Comparison of ENCODE assay signal across 26 cellular contexts in the genomic region with DNA sequence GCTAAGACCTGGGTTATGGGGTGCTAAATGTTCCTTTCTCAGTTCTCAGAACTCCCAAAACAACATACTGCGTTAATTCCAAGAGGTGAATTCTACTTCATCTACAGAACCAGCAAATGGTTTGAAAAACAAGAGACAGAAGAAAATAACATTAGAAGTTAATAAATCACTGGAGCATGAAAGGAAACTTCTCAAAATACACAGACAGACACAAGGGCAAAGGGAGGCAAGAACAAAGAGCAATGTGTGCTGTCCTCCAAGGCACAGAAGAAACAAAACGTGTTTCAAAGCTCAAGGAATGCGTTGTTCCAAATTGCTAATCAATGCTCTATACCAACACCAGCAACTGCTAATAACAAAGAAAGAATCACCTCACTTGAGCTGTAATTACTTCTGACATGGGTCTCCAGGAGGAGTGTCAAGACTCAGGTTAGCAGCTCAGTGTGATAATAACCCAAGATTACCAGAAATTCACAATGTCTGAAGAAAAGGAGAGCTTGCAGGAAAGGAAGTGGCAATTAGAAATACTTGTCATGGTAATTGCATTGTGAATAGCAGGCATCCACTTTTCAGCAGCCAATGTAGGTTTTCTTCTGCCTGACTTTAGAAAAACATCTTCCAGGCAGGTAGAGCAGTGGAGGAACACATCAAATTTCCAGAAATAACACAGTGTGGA.
DNase-seq lines count a peak whose midpoint lies in the region; ATAC-seq and TF ChIP-seq lines count a peak whose summit lies in the region.
"Had no signal": no experiment of that assay in that cellular context is flagged by ENCODE, and none has a peak within 500 bp of the region (broad histone marks: within the 10 kb centered on the region; RNA-seq: fewer than 3 reads in every experiment).

No MANE protein-coding gene starts in this region.

- H2BK15ac ChIP-seq in mesendoderm (replicated peaks; ENCODE audit: low read depth), result no peak overlapping the region

- no peak overlapping the region for H4K8ac ChIP-seq in mesendoderm (ENCODE audit: low read depth, low read length)

- no peaks in the 10 kb centered on the region for H3K27me3 ChIP-seq in GM23338 (ENCODE audit: insufficient read depth)
- no peaks in the 10 kb centered on the region for H3K27me3 ChIP-seq in mesendoderm (ENCODE audit: insufficient read depth, low read length, poor library complexity)
- H3K27me3 ChIP-seq: breast epithelium, colonic mucosa, tibial artery had no signal

- H2AK5ac ChIP-seq in mesendoderm (ENCODE audit: low read length), result no peak overlapping the region

- no peaks in the 10 kb centered on the region for H3F3A ChIP-seq in GM23338 (replicated peaks; ENCODE audit: low read depth)

- H3K4me2 ChIP-seq in GM23338 (peak overlapping the region; percentile 21; the same call in 1 of the 2 replicates), mesendoderm (ENCODE audit: low read length) (no peak overlapping the region)
- H3K4me2 ChIP-seq: PC-9 had no signal

- no peak overlapping the region for H4K5ac ChIP-seq in mesendoderm (ENCODE audit: low read length)

- H3K36me3 ChIP-seq in GM23338 (ENCODE audit: insufficient read depth) (0 out of 2 replicates have a peak, but pooled peaks cover 9% of the 10 kb centered on the region), mesendoderm (ENCODE audit: control insufficient read depth, insufficient read depth, low read length) (no peaks in the 10 kb centered on the region)
- H3K36me3 ChIP-seq: breast epithelium, colonic mucosa, tibial artery had no signal

- CTCF ChIA-PET in WTC11 (lab: Charles Lee), result interaction anchor here (1.3 to 2.0 kb wide), 3 partner anchors 12 to 226 kb away, joined by 3 to 6 read pairs (median 5); no protein-coding TSS in a partner anchor

- H3K4ac ChIP-seq in mesendoderm (ENCODE audit: low read depth, low read length), result no peak overlapping the region

- H4K20me1 ChIP-seq in GM23338 (replicated peaks; ENCODE audit: insufficient read depth), result no peaks in the 10 kb centered on the region

- H3K27ac Mint-ChIP-seq in GM23338 (peak overlapping the region; percentile 82), WTC11 (peak overlapping the region; percentile 87)
- H3K27ac Mint-ChIP-seq in effector memory CD8-positive, alpha-beta T cell, result no peak overlapping the region
- H3K27ac Mint-ChIP-seq: memory B cell; naive B cell; stimulated activated naive CD8-positive, alpha-beta T cell treated with anti-CD3 and anti-CD28 coated beads, Interleukin-15, Interleukin-2, amounts not matched to agents 100 ng/mL and 50 ng/mL, for 24 hours had no signal

- H3K9me2 ChIP-seq in GM23338 (ENCODE audit: insufficient read depth), result peaks cover 24% of the 10 kb centered on the region

- H3K4me1 ChIP-seq in GM23338 (ENCODE audit: insufficient read depth), result peaks cover 25% of the 10 kb centered on the region
- peaks cover 9% of the 10 kb centered on the region for H3K4me1 ChIP-seq in mesendoderm (ENCODE audit: control insufficient read depth, low read depth, low read length)
- H3K4me1 ChIP-seq: breast epithelium, colonic mucosa, tibial artery had no signal

- no peak overlapping the region for H3K56ac ChIP-seq in mesendoderm (ENCODE audit: low read length)

- H3K79me2 ChIP-seq in GM23338 (replicated peaks; ENCODE audit: insufficient read depth) (no peaks in the 10 kb centered on the region), mesendoderm (ENCODE audit: control insufficient read depth, insufficient read depth, low read length) (no peaks in the 10 kb centered on the region)

- H3K4me3 Mint-ChIP-seq in GM23338, result no peak overlapping the region
- H3K4me3 Mint-ChIP-seq in WTC11, result no peak overlapping the region
- H3K4me3 Mint-ChIP-seq in effector memory CD8-positive, alpha-beta T cell, result no peak overlapping the region
- H3K4me3 Mint-ChIP-seq: memory B cell; naive B cell; stimulated activated naive CD8-positive, alpha-beta T cell treated with anti-CD3 and anti-CD28 coated beads, Interleukin-15, Interleukin-2, amounts not matched to agents 100 ng/mL and 50 ng/mL, for 24 hours had no signal

- H3K27me3 Mint-ChIP-seq in GM23338 (ENCODE audit: insufficient read depth, low read depth, poor library complexity), result peaks cover 14% of the 10 kb centered on the region
- H3K27me3 Mint-ChIP-seq in WTC11 (ENCODE audit: low read depth), result peaks cover 4% of the 10 kb centered on the region; the same call in 1 of the 2 replicates
- H3K27me3 Mint-ChIP-seq in effector memory CD8-positive, alpha-beta T cell, result no peaks in the 10 kb centered on the region
- H3K27me3 Mint-ChIP-seq: stimulated activated naive CD8-positive, alpha-beta T cell treated with anti-CD3 and anti-CD28 coated beads, Interleukin-15, Interleukin-2, amounts not matched to agents 100 ng/mL and 50 ng/mL, for 24 hours had no signal

- H3K4me1 Mint-ChIP-seq in GM23338 (peaks cover 30% of the 10 kb centered on the region), WTC11 (peaks cover 70% of the 10 kb centered on the region)
- no peaks in the 10 kb centered on the region for H3K4me1 Mint-ChIP-seq in effector memory CD8-positive, alpha-beta T cell (ENCODE audit: low read depth in 2 of 2)
- H3K4me1 Mint-ChIP-seq: memory B cell, naive B cell had no signal

- ATAC-seq in GM18511 (IDR thresholded peaks at IDR 0.05; ENCODE audit: unreplicated experiment), result peak; percentile 62
- peak; percentile 57 for ATAC-seq in GM23338
- ATAC-seq in WTC11, result peak; percentile 80
- no peak for ATAC-seq in GM21447 (IDR thresholded peaks at IDR 0.05; ENCODE audit: unreplicated experiment)
- no peak for ATAC-seq in effector memory CD8-positive, alpha-beta T cell (replicated peaks)

- no peak for TF ChIP-seq CTCF in GM23338 (conservative IDR thresholded peaks at IDR 0.05; ENCODE audit: low read depth in 2 of 2)
- TF ChIP-seq CTCF in WTC11 (IDR thresholded peaks at IDR 0.05), result no peak

- H3K18ac ChIP-seq in mesendoderm (ENCODE audit: low read length), result no peak overlapping the region

- no peak overlapping the region for H2BK5ac ChIP-seq in mesendoderm (ENCODE audit: low read length)

- H3K9me3 Mint-ChIP-seq in GM23338, result peaks cover 18% of the 10 kb centered on the region
- peaks cover 31% of the 10 kb centered on the region for H3K9me3 Mint-ChIP-seq in WTC11
- H3K9me3 Mint-ChIP-seq in effector memory CD8-positive, alpha-beta T cell, result peaks cover 10 to 16% of the 10 kb centered on the region in 2 donors
- H3K9me3 Mint-ChIP-seq: memory B cell had no signal

- POLR2A ChIA-PET in WTC11 (lab: Charles Lee), result no interaction called here

- H3K4me3 ChIP-seq in GM23338, result no peak overlapping the region
- H3K4me3 ChIP-seq in mesendoderm (ENCODE audit: low read length), result no peak overlapping the region
- H3K4me3 ChIP-seq: breast epithelium, colonic mucosa, PC-9, tibial artery had no signal

- no peak overlapping the region for H2AFZ ChIP-seq in GM23338
- H2AFZ ChIP-seq: PC-9 had no signal

- DNase-seq in GM23338 (ENCODE audit: low spot score), result peak; percentile 66
- DNase-seq in WTC11 (ENCODE audit: low spot score), result no peak
- DNase-seq in mesendoderm, result peak; percentile 42
- DNase-seq in stimulated activated CD4-positive, alpha-beta T cell treated with anti-CD3 and anti-CD28 coated beads, Interleukin-12 subunit alpha, Interleukin-12 subunit beta, amount 100 ng/mL, for 4 hours, result no peak
- no peak for DNase-seq in EL
- no peak for DNase-seq in effector memory CD8-positive, alpha-beta T cell
- DNase-seq: activated CD8-positive, alpha-beta memory T cell treated with anti-CD3 and anti-CD28 coated beads, Interleukin-2, amount 50 U/mL, for 48 hours; activated effector memory CD4-positive, alpha-beta T cell treated with anti-CD3 and anti-CD28 coated beads, Interleukin-2, amount 50 U/mL, for 16 hours; colonic mucosa; glutamatergic neuron; GOT3; MV-4-11; naive B cell; NCI-H1694 treated with DMSO at 0.1 percent for 48 hours; NCI-H345; NCI-H82; PC-9; SIG-M5; T-helper 1 cell; tibial artery had no signal

- WGBS in mesendoderm (ENCODE audit: extremely low coverage, insufficient coverage, low lambda C conversion rate), result no CpG with 5 or more reads among the region's 3 CpGs

- H3K36me3 Mint-ChIP-seq in GM23338 (ENCODE audit: low read depth) (peaks cover 15% of the 10 kb centered on the region), WTC11 (peaks cover 16% of the 10 kb centered on the region)
- H3K36me3 Mint-ChIP-seq in effector memory CD8-positive, alpha-beta T cell (ENCODE audit: insufficient read depth), result no peaks in the 10 kb centered on the region
- H3K36me3 Mint-ChIP-seq: naive B cell had no signal

- H3K79me1 ChIP-seq in mesendoderm (ENCODE audit: low read length), result no peaks in the 10 kb centered on the region

- no peak overlapping the region for H3K9ac ChIP-seq in mesendoderm (ENCODE audit: low read length)

- no peak overlapping the region for H2BK120ac ChIP-seq in mesendoderm (ENCODE audit: low read depth, low read length)

- H3K27ac ChIP-seq in GM23338 (ENCODE audit: low read depth), result peak overlapping the region; percentile 87
- H3K27ac ChIP-seq in mesendoderm (ENCODE audit: low read depth, low read length), result no peak overlapping the region
- H3K27ac ChIP-seq: breast epithelium, C4-2B, colonic mucosa, PC-9, tibial artery had no signal

- H3K23ac ChIP-seq in mesendoderm (ENCODE audit: low read length), result no peak overlapping the region

TF ChIP-seq in GM23338, 12 proteins besides CTCF, POLR2A, EP300 and RAD21 (continues in another document):
- TF ChIP-seq POLR2AphosphoS5 (IDR thresholded peaks at IDR 0.05; ENCODE audit: low read depth), result no peak

TF ChIP-seq in WTC11, 78 proteins besides CTCF, POLR2A, EP300 and RAD21 (continues in another document):
- TF ChIP-seq, protein P1, sequence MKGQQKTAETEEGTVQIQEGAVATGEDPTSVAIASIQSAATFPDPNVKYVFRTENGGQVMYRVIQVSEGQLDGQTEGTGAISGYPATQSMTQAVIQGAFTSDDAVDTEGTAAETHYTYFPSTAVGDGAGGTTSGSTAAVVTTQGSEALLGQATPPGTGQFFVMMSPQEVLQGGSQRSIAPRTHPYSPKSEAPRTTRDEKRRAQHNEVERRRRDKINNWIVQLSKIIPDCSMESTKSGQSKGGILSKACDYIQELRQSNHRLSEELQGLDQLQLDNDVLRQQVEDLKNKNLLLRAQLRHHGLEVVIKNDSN (CRISPR knock-in tag; IDR thresholded peaks at IDR 0.05), result no peak
- TF ChIP-seq TCF7 (CRISPR knock-in tag; IDR thresholded peaks at IDR 0.05; ENCODE audit: low read depth), result no peak
- no peak for TF ChIP-seq GTF2I (CRISPR knock-in tag; conservative IDR thresholded peaks at IDR 0.05)
- no peak for TF ChIP-seq HMGA2 (CRISPR knock-in tag; IDR thresholded peaks at IDR 0.05)
- no peak for TF ChIP-seq FOXJ3 (CRISPR knock-in tag; IDR thresholded peaks at IDR 0.05; ENCODE audit: borderline replicate concordance)
- TF ChIP-seq ESRRA (CRISPR knock-in tag; IDR thresholded peaks at IDR 0.05; ENCODE audit: borderline replicate concordance), result no peak
- no peak for TF ChIP-seq SMAD3 (CRISPR knock-in tag; IDR thresholded peaks at IDR 0.05; ENCODE audit: borderline replicate concordance)
- no peak for TF ChIP-seq NR3C1 (CRISPR knock-in tag; conservative IDR thresholded peaks at IDR 0.05; ENCODE audit: low read depth)
- no peak for TF ChIP-seq ZNF423 (CRISPR knock-in tag; IDR thresholded peaks at IDR 0.05)
- no peak for TF ChIP-seq ZNF396 (CRISPR knock-in tag; IDR thresholded peaks at IDR 0.05; ENCODE audit: borderline replicate concordance)

Comparison
In these comparisons a context has a peak if more than half of its experiments do, and no peak if none do; other contexts are left out.
1. ATAC-seq: peak in GM18511 (single experiment), GM23338 (single experiment) and WTC11 (single experiment); none in GM21447 (single experiment) and effector memory CD8-positive, alpha-beta T cell (single experiment).
2. DNase-seq: peak in GM23338 (single experiment) and mesendoderm (single experiment); none in WTC11 (single experiment), stimulated activated CD4-positive, alpha-beta T cell treated with anti-CD3 and anti-CD28 coated beads, Interleukin-12 subunit alpha, Interleukin-12 subunit beta, amount 100 ng/mL, for 4 hours (single experiment), EL (single experiment) and effector memory CD8-positive, alpha-beta T cell (0 of 3).
3. H3K27ac Mint-ChIP-seq: peak in GM23338 (single experiment) and WTC11 (single experiment); none in effector memory CD8-positive, alpha-beta T cell (0 of 2).